1 cellular context compared by ENCODE assay signal in genomic region chr9:82313697-82314096, GRCh38.
TF ChIP-seq lines count a peak whose summit lies in the region.

No MANE protein-coding gene starts in this region.

TF ChIP-seq in HepG2, 621 proteins besides CTCF, POLR2A, EP300 and RAD21 (continued from another document):
- TF ChIP-seq, protein P1, sequence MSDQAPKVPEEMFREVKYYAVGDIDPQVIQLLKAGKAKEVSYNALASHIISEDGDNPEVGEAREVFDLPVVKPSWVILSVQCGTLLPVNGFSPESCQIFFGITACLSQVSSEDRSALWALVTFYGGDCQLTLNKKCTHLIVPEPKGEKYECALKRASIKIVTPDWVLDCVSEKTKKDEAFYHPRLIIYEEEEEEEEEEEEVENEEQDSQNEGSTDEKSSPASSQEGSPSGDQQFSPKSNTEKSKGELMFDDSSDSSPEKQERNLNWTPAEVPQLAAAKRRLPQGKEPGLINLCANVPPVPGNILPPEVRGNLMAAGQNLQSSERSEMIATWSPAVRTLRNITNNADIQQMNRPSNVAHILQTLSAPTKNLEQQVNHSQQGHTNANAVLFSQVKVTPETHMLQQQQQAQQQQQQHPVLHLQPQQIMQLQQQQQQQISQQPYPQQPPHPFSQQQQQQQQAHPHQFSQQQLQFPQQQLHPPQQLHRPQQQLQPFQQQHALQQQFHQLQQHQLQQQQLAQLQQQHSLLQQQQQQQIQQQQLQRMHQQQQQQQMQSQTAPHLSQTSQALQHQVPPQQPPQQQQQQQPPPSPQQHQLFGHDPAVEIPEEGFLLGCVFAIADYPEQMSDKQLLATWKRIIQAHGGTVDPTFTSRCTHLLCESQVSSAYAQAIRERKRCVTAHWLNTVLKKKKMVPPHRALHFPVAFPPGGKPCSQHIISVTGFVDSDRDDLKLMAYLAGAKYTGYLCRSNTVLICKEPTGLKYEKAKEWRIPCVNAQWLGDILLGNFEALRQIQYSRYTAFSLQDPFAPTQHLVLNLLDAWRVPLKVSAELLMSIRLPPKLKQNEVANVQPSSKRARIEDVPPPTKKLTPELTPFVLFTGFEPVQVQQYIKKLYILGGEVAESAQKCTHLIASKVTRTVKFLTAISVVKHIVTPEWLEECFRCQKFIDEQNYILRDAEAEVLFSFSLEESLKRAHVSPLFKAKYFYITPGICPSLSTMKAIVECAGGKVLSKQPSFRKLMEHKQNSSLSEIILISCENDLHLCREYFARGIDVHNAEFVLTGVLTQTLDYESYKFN (CRISPR knock-in tag; conservative IDR thresholded peaks at IDR 0.05): peak; percentile 51
- TF ChIP-seq NCOA2 (CRISPR knock-in tag; IDR thresholded peaks at IDR 0.05): peak; percentile 41; the same call in 1 of the 2 replicates
- TF ChIP-seq POLR2AphosphoS5 (IDR thresholded peaks at IDR 0.05; ENCODE audit: low read depth, low read length): no peak
- no peak for TF ChIP-seq ELF3 (CRISPR knock-in tag; IDR thresholded peaks at IDR 0.05)
- TF ChIP-seq CENPT (CRISPR knock-in tag; IDR thresholded peaks at IDR 0.05; ENCODE audit: low read depth): no peak
- no peak for TF ChIP-seq HDAC6 (IDR thresholded peaks at IDR 0.05; ENCODE audit: low read depth, low read length)
- TF ChIP-seq MNT (IDR thresholded peaks at IDR 0.05): no peak
- no peak for TF ChIP-seq ISX (CRISPR knock-in tag; conservative IDR thresholded peaks at IDR 0.05)
- TF ChIP-seq, protein P2, sequence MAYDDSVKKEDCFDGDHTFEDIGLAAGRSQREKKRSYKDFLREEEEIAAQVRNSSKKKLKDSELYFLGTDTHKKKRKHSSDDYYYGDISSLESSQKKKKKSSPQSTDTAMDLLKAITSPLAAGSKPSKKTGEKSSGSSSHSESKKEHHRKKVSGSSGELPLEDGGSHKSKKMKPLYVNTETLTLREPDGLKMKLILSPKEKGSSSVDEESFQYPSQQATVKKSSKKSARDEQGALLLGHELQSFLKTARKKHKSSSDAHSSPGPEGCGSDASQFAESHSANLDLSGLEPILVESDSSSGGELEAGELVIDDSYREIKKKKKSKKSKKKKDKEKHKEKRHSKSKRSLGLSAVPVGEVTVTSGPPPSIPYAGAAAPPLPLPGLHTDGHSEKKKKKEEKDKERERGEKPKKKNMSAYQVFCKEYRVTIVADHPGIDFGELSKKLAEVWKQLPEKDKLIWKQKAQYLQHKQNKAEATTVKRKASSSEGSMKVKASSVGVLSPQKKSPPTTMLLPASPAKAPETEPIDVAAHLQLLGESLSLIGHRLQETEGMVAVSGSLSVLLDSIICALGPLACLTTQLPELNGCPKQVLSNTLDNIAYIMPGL (CRISPR knock-in tag; IDR thresholded peaks at IDR 0.05; ENCODE audit: borderline replicate concordance in 1 of 2, low read depth in 1 of 2): no peak
- no peak for TF ChIP-seq ZNF572 (CRISPR knock-in tag; IDR thresholded peaks at IDR 0.05)
- TF ChIP-seq MAFK (conservative IDR thresholded peaks at IDR 0.05 in 1 of 2, IDR thresholded peaks at IDR 0.05 in 1 of 2; ENCODE audit: low read length in 2 of 2): peak in 1 of 2 experiments; percentile 28; a peak in 1 of 4 replicates
- TF ChIP-seq RFXAP (CRISPR knock-in tag; IDR thresholded peaks at IDR 0.05; ENCODE audit: borderline replicate concordance): no peak
- TF ChIP-seq, protein P3, sequence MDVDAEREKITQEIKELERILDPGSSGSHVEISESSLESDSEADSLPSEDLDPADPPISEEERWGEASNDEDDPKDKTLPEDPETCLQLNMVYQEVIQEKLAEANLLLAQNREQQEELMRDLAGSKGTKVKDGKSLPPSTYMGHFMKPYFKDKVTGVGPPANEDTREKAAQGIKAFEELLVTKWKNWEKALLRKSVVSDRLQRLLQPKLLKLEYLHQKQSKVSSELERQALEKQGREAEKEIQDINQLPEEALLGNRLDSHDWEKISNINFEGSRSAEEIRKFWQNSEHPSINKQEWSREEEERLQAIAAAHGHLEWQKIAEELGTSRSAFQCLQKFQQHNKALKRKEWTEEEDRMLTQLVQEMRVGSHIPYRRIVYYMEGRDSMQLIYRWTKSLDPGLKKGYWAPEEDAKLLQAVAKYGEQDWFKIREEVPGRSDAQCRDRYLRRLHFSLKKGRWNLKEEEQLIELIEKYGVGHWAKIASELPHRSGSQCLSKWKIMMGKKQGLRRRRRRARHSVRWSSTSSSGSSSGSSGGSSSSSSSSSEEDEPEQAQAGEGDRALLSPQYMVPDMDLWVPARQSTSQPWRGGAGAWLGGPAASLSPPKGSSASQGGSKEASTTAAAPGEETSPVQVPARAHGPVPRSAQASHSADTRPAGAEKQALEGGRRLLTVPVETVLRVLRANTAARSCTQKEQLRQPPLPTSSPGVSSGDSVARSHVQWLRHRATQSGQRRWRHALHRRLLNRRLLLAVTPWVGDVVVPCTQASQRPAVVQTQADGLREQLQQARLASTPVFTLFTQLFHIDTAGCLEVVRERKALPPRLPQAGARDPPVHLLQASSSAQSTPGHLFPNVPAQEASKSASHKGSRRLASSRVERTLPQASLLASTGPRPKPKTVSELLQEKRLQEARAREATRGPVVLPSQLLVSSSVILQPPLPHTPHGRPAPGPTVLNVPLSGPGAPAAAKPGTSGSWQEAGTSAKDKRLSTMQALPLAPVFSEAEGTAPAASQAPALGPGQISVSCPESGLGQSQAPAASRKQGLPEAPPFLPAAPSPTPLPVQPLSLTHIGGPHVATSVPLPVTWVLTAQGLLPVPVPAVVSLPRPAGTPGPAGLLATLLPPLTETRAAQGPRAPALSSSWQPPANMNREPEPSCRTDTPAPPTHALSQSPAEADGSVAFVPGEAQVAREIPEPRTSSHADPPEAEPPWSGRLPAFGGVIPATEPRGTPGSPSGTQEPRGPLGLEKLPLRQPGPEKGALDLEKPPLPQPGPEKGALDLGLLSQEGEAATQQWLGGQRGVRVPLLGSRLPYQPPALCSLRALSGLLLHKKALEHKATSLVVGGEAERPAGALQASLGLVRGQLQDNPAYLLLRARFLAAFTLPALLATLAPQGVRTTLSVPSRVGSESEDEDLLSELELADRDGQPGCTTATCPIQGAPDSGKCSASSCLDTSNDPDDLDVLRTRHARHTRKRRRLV (CRISPR knock-in tag; IDR thresholded peaks at IDR 0.05): no peak
- TF ChIP-seq POGZ (CRISPR knock-in tag; IDR thresholded peaks at IDR 0.05): peak; percentile 49; the same call in 1 of the 2 replicates
- TF ChIP-seq HDAC2 (CRISPR knock-in tag; IDR thresholded peaks at IDR 0.05): peak; percentile 40; the same call in 1 of the 2 replicates
- no peak for TF ChIP-seq PTBP1 (IDR thresholded peaks at IDR 0.05; ENCODE audit: low read depth, low read length, poor library complexity, severe bottlenecking)
- TF ChIP-seq ZNF724P (CRISPR knock-in tag; IDR thresholded peaks at IDR 0.05; ENCODE audit: borderline replicate concordance): no peak
- TF ChIP-seq ZNF552 (CRISPR knock-in tag; IDR thresholded peaks at IDR 0.05; ENCODE audit: borderline replicate concordance): no peak
- TF ChIP-seq, protein P4, sequence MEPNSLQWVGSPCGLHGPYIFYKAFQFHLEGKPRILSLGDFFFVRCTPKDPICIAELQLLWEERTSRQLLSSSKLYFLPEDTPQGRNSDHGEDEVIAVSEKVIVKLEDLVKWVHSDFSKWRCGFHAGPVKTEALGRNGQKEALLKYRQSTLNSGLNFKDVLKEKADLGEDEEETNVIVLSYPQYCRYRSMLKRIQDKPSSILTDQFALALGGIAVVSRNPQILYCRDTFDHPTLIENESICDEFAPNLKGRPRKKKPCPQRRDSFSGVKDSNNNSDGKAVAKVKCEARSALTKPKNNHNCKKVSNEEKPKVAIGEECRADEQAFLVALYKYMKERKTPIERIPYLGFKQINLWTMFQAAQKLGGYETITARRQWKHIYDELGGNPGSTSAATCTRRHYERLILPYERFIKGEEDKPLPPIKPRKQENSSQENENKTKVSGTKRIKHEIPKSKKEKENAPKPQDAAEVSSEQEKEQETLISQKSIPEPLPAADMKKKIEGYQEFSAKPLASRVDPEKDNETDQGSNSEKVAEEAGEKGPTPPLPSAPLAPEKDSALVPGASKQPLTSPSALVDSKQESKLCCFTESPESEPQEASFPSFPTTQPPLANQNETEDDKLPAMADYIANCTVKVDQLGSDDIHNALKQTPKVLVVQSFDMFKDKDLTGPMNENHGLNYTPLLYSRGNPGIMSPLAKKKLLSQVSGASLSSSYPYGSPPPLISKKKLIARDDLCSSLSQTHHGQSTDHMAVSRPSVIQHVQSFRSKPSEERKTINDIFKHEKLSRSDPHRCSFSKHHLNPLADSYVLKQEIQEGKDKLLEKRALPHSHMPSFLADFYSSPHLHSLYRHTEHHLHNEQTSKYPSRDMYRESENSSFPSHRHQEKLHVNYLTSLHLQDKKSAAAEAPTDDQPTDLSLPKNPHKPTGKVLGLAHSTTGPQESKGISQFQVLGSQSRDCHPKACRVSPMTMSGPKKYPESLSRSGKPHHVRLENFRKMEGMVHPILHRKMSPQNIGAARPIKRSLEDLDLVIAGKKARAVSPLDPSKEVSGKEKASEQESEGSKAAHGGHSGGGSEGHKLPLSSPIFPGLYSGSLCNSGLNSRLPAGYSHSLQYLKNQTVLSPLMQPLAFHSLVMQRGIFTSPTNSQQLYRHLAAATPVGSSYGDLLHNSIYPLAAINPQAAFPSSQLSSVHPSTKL (CRISPR knock-in tag; IDR thresholded peaks at IDR 0.05): peak; percentile 77
- no peak for TF ChIP-seq ZNF382 (CRISPR knock-in tag; IDR thresholded peaks at IDR 0.05; ENCODE audit: borderline replicate concordance)
- TF ChIP-seq MAFF (IDR thresholded peaks at IDR 0.05; ENCODE audit: low read depth, low read length): peak; percentile 58
- TF ChIP-seq GZF1 (CRISPR knock-in tag; IDR thresholded peaks at IDR 0.05): no peak
- no peak for TF ChIP-seq ZBTB20 (CRISPR knock-in tag; IDR thresholded peaks at IDR 0.05; ENCODE audit: borderline replicate concordance, low read depth)
- 0 out of 2 replicates have a peak, but pooled peaks have one; percentile 34 for TF ChIP-seq NR2F6 (IDR thresholded peaks at IDR 0.05)
- peak; percentile 38; the same call in 1 of the 2 replicates for TF ChIP-seq NR2F6 (CRISPR knock-in tag; IDR thresholded peaks at IDR 0.05)
- no peak for TF ChIP-seq ZNF569 (CRISPR knock-in tag; IDR thresholded peaks at IDR 0.05; ENCODE audit: borderline replicate concordance)
- TF ChIP-seq CREBL2 (CRISPR knock-in tag; IDR thresholded peaks at IDR 0.05; ENCODE audit: borderline replicate concordance): no peak
- no peak for TF ChIP-seq ZNF280B (CRISPR knock-in tag; IDR thresholded peaks at IDR 0.05; ENCODE audit: borderline replicate concordance)
